In the genomic region with DNA sequence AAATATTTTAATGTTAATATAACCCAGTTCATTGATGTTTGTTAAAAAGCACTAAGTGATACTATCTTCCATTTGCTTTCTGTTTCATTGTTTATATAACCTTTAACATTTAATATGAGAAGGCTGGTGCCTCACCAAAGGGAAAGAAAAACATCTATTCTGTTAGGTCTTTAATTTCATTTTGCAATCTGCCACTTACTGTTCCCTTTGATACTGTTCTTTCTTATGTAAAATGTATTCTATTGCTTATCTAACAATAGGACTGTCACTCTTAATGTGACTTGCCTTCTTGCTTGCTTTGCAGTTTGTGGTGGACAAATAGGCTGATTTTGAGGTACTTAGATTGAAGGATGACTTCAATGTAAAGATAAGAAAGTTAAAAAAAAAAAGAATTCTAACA, we compare ENCODE assay signal across 3 cellular contexts.
"Had no signal": no experiment of that assay in that cellular context is flagged by ENCODE, and none has a peak within 500 bp of the region (broad histone marks: within the 10 kb centered on the region; RNA-seq: fewer than 3 reads in every experiment).

No MANE protein-coding gene starts in this region.

- H3K4me3 ChIP-seq: GM12878 had no signal

- ATAC-seq: GM12878 had no signal

- DNase-seq: GDM1, GF-D8 had no signal
